Comparison of ENCODE assay signal across 11 cellular contexts in the genomic region with DNA sequence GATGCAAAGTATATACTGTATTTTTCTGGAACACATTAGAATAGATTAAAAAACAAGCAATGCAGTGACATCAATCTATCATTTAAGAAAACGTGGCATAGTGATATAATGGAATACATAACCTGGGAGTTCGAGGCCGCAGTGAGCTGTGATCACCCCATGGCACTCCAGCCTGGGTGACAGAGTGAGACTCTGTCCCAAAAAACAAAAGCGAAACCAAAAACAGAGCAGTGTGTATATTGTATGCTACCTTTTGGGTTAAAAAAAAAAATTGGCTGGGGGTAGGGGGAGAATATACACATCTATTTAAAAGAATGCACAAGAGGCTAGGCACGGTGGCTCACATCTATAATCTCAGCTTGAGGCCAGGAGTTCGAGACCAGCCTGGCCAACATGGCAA. TPM values are rescaled to one million over a fixed set of nuclear protein-coding genes. Genes with fewer than 3 reads are reported as not detected.
A peak's percentile ranks its signal among the peaks of the same experiment; 100 is the strongest.
DNase-seq lines count a peak whose midpoint lies in the region; ATAC-seq and TF ChIP-seq lines count a peak whose summit lies in the region.
"Had no signal": no experiment of that assay in that cellular context is flagged by ENCODE, and none has a peak within 500 bp of the region (broad histone marks: within the 10 kb centered on the region; RNA-seq: fewer than 3 reads in every experiment).

No MANE protein-coding gene starts in this region.

- CTCF ChIA-PET in activated naive CD4-positive, alpha-beta T cell treated with anti-CD3 and anti-CD28 coated beads, Interleukin-2, amount 10 ng/mL, durations not matched to agents 7 days and 5 days (lab: Charles Lee), result no interaction called here
- CTCF ChIA-PET in WTC11 (lab: Charles Lee), result interaction anchor here (2.0 kb wide), 1 partner anchor 32 kb away, joined by 7 read pairs; no protein-coding TSS in a partner anchor

- peak overlapping the region; percentile 72 to 84 for H3K27ac ChIP-seq in tibial artery

- no peaks in the 10 kb centered on the region for H3K9me3 ChIP-seq in tibial artery

- peaks cover 0 to 11% (median 0%) of the 10 kb centered on the region in 3 donors for H3K36me3 ChIP-seq in tibial artery

- no peak overlapping the region for H3K4me3 ChIP-seq in tibial artery

- peaks cover 0 to 95% (median 74%) of the 10 kb centered on the region in 4 donors for H3K4me1 ChIP-seq in tibial artery

- H3K27me3 Mint-ChIP-seq in activated naive CD4-positive, alpha-beta T cell treated with anti-CD3 and anti-CD28 coated beads, Interleukin-2, amount 10 ng/mL, durations not matched to agents 7 days and 5 days, result no peaks in the 10 kb centered on the region
- H3K27me3 Mint-ChIP-seq in WTC11 (ENCODE audit: low read depth) (no peaks in the 10 kb centered on the region), immature natural killer cell (ENCODE audit: low read depth in 3 of 3) (peaks cover 0 to 22% (median 15%) of the 10 kb centered on the region in 3 donors), chondrocyte (ENCODE audit: low read depth) (no peaks in the 10 kb centered on the region)

- no peaks in the 10 kb centered on the region for H3K27me3 ChIP-seq in tibial artery

- H3K4me3 Mint-ChIP-seq in activated naive CD4-positive, alpha-beta T cell treated with anti-CD3 and anti-CD28 coated beads, Interleukin-2, amount 10 ng/mL, durations not matched to agents 7 days and 5 days, result peak overlapping the region; percentile 58
- H3K4me3 Mint-ChIP-seq in WTC11, result no peak overlapping the region
- peak overlapping the region; percentile 71 to 81 (median 78) for H3K4me3 Mint-ChIP-seq in immature natural killer cell
- H3K4me3 Mint-ChIP-seq in chondrocyte (ENCODE audit: unreplicated experiment), result no peak overlapping the region

- H3K36me3 Mint-ChIP-seq in activated naive CD4-positive, alpha-beta T cell treated with anti-CD3 and anti-CD28 coated beads, Interleukin-2, amount 10 ng/mL, durations not matched to agents 7 days and 5 days, result peaks cover 77% of the 10 kb centered on the region
- H3K36me3 Mint-ChIP-seq in WTC11 (peaks cover 76% of the 10 kb centered on the region), immature natural killer cell (peaks cover 21 to 37% (median 24%) of the 10 kb centered on the region in 3 donors), chondrocyte (ENCODE audit: low read depth) (peaks cover 12% of the 10 kb centered on the region)

- H3K9me3 Mint-ChIP-seq in activated naive CD4-positive, alpha-beta T cell treated with anti-CD3 and anti-CD28 coated beads, Interleukin-2, amount 10 ng/mL, durations not matched to agents 7 days and 5 days, result no peaks in the 10 kb centered on the region
- H3K9me3 Mint-ChIP-seq in WTC11, result no peaks in the 10 kb centered on the region
- peaks cover 0 to 1% (median 0%) of the 10 kb centered on the region in 6 donors for H3K9me3 Mint-ChIP-seq in immature natural killer cell
- H3K9me3 Mint-ChIP-seq in chondrocyte (ENCODE audit: low read depth), result peaks cover 3% of the 10 kb centered on the region

- peak overlapping the region; percentile 86 for H3K27ac Mint-ChIP-seq in activated naive CD4-positive, alpha-beta T cell treated with anti-CD3 and anti-CD28 coated beads, Interleukin-2, amount 10 ng/mL, durations not matched to agents 7 days and 5 days
- H3K27ac Mint-ChIP-seq in WTC11 (peak overlapping the region; percentile 94), immature natural killer cell (peak overlapping the region; percentile 82 to 95 (median 88)), chondrocyte (ENCODE audit: unreplicated experiment) (no peak overlapping the region)

- peak; percentile 54 for DNase-seq in activated naive CD4-positive, alpha-beta T cell treated with anti-CD3 and anti-CD28 coated beads, Interleukin-2, amount 10 ng/mL, durations not matched to agents 7 days and 5 days
- DNase-seq in activated naive CD4-positive, alpha-beta T cell (lab: John Stamatoyannopoulos, UW), result no peak
- DNase-seq in WTC11 (ENCODE audit: low spot score) (no peak), immature natural killer cell (peak in 1 of 3 donors; percentile 43), tibial artery (no peak), Ammon's horn (ENCODE audit: low spot score) (no peak), chondrocyte (ENCODE audit: low spot score) (no peak), NCI-H1436 (lab: John Stamatoyannopoulos, UW) (no peak)
- DNase-seq: activated effector memory CD4-positive, alpha-beta T cell treated with anti-CD3 and anti-CD28 coated beads, Interleukin-2, amount 50 U/mL, for 16 hours; stimulated activated naive CD4-positive, alpha-beta T cell treated with Interleukin-2 at 50 U/mL for 16 hours had no signal

- ATAC-seq in WTC11, result no peak
- ATAC-seq: left lobe of liver had no signal

- H3K4me1 Mint-ChIP-seq in activated naive CD4-positive, alpha-beta T cell treated with anti-CD3 and anti-CD28 coated beads, Interleukin-2, amount 10 ng/mL, durations not matched to agents 7 days and 5 days, result peaks cover 97% of the 10 kb centered on the region
- H3K4me1 Mint-ChIP-seq in WTC11, result peaks cover 93% of the 10 kb centered on the region
- peaks cover 99 to 100% of the 10 kb centered on the region in 2 donors for H3K4me1 Mint-ChIP-seq in immature natural killer cell
- H3K4me1 Mint-ChIP-seq in chondrocyte (ENCODE audit: low read depth), result peaks cover 99% of the 10 kb centered on the region

- POLR2A ChIA-PET in WTC11 (lab: Charles Lee), result no interaction called here

- intact Hi-C loops in tibial artery (cut with DNase I; ENCODE audit: low total_unique reads), result no loop called here

- TF ChIP-seq CTCF in WTC11 (IDR thresholded peaks at IDR 0.05) (no peak), tibial artery (IDR thresholded peaks at IDR 0.05) (no peak), chondrocyte (IDR thresholded peaks at IDR 0.05) (no peak)

TF ChIP-seq in WTC11, 78 proteins besides CTCF, POLR2A, EP300 and RAD21:
- TF ChIP-seq SP1 (CRISPR knock-in tag; conservative IDR thresholded peaks at IDR 0.05) (no peak), NR3C1 (CRISPR knock-in tag; conservative IDR thresholded peaks at IDR 0.05; ENCODE audit: low read depth) (no peak), SMAD3 (CRISPR knock-in tag; IDR thresholded peaks at IDR 0.05; ENCODE audit: borderline replicate concordance) (no peak), ZNF219 (CRISPR knock-in tag; IDR thresholded peaks at IDR 0.05; ENCODE audit: borderline replicate concordance) (no peak), NR1H2 (CRISPR knock-in tag; IDR thresholded peaks at IDR 0.05) (no peak), SOX15 (CRISPR knock-in tag; IDR thresholded peaks at IDR 0.05) (no peak), ELF4 (CRISPR knock-in tag; IDR thresholded peaks at IDR 0.05; ENCODE audit: low read depth) (no peak)
- TF ChIP-seq, protein P1, sequence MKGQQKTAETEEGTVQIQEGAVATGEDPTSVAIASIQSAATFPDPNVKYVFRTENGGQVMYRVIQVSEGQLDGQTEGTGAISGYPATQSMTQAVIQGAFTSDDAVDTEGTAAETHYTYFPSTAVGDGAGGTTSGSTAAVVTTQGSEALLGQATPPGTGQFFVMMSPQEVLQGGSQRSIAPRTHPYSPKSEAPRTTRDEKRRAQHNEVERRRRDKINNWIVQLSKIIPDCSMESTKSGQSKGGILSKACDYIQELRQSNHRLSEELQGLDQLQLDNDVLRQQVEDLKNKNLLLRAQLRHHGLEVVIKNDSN (CRISPR knock-in tag; IDR thresholded peaks at IDR 0.05), result no peak

RNA-seq across cellular contexts. Expression of a gene that starts 13.5 kb away (rescaled TPM):
- total RNA-seq in WTC11 (2021), result 215 to 415 TPM (median 396 TPM) in 3 replicates
- 10 to 100 TPM; 39.1 to 55.0 (median 42.4) TPM for polyA plus RNA-seq in immature natural killer cell
- total RNA-seq in chondrocyte, result 141 to 192 TPM (median 190 TPM) in 3 replicates

Comparison
In these comparisons a context has a peak if more than half of its experiments do, and no peak if none do; other contexts are left out.
1. H3K4me3 Mint-ChIP-seq: peak in activated naive CD4-positive, alpha-beta T cell treated with anti-CD3 and anti-CD28 coated beads, Interleukin-2, amount 10 ng/mL, durations not matched to agents 7 days and 5 days (single experiment) and immature natural killer cell (5 of 5); none in WTC11 (single experiment) and chondrocyte (single experiment).